ENCODE assay signal across 9 cellular contexts in genomic region chr11:5004429-5005274, GRCh38. TPM values are rescaled to one million over a fixed set of nuclear protein-coding genes. Genes with fewer than 3 reads are reported as not detected.
DNase-seq lines count a peak whose midpoint lies in the region; ATAC-seq, FAIRE-seq and TF ChIP-seq lines count a peak whose summit lies in the region.
"Had no signal": no experiment of that assay in that cellular context is flagged by ENCODE, and none has a peak within 500 bp of the region (broad histone marks: within the 10 kb centered on the region; RNA-seq: fewer than 3 reads in every experiment).

No MANE protein-coding gene starts in this region.

- no peaks in the 10 kb centered on the region for H3K4me1 ChIP-seq in pancreas

- H3K27me3 ChIP-seq in SU-DHL-6 (ENCODE audit: low read length), result no peaks in the 10 kb centered on the region
- H3K27me3 ChIP-seq in pancreas, result no peaks in the 10 kb centered on the region

- H3K9ac ChIP-seq in SU-DHL-6 (ENCODE audit: low read length), result no peak overlapping the region

- H3K9me3 ChIP-seq in SU-DHL-6 (ENCODE audit: insufficient read depth, low read length) (no peaks in the 10 kb centered on the region), pancreas (no peaks in the 10 kb centered on the region)

- TF ChIP-seq CTCF in SU-DHL-6 (IDR thresholded peaks at IDR 0.05; ENCODE audit: insufficient read depth, low read length, poor library complexity, severe bottlenecking), result peak; percentile 78
- TF ChIP-seq CTCF in fibroblast of the aortic adventitia (IDR thresholded peaks at IDR 0.05; ENCODE audit: insufficient read depth, low read length), result peak; percentile 53
- TF ChIP-seq CTCF in pancreas (IDR thresholded peaks at IDR 0.05), result peak; percentile 11 to 52 (median 46)

- no peak overlapping the region for H3K27ac Mint-ChIP-seq in stimulated activated naive CD8-positive, alpha-beta T cell treated with anti-CD3 and anti-CD28 coated beads, Interleukin-15, amount 100 ng/mL, for 72 hours

- H3K9me2 ChIP-seq in SU-DHL-6 (replicated peaks; ENCODE audit: insufficient read depth, low read length), result no peaks in the 10 kb centered on the region

- peak; percentile 24 for DNase-seq in stimulated activated naive CD8-positive, alpha-beta T cell treated with anti-CD3 and anti-CD28 coated beads, Interleukin-15, Interleukin-2, amounts not matched to agents 100 U/mL and 50 U/mL, for 24 hours
- DNase-seq in stimulated activated naive CD8-positive, alpha-beta T cell treated with anti-CD3 and anti-CD28 coated beads, Interleukin-15, amount 100 ng/mL, for 72 hours, result no peak
- DNase-seq in MV-4-11 (lab: John Stamatoyannopoulos, UW), result peak; percentile 46
- peak; percentile 56 for DNase-seq in fibroblast of the aortic adventitia (ENCODE audit: low read depth)
- DNase-seq in pancreas, result peak; percentile 16 to 72 (median 38)
- DNase-seq in GM19240 (ENCODE audit: insufficient read length, low spot score), result no peak

- no peaks in the 10 kb centered on the region for H4K20me1 ChIP-seq in SU-DHL-6 (ENCODE audit: low read depth, low read length)

- H3K36me3 ChIP-seq in SU-DHL-6 (ENCODE audit: low read length) (no peaks in the 10 kb centered on the region), pancreas (no peaks in the 10 kb centered on the region)

- no peaks in the 10 kb centered on the region for H3K9me3 Mint-ChIP-seq in stimulated activated naive CD8-positive, alpha-beta T cell treated with anti-CD3 and anti-CD28 coated beads, Interleukin-15, amount 100 ng/mL, for 72 hours

- H3K79me2 ChIP-seq in SU-DHL-6 (ENCODE audit: insufficient read depth, low read length), result no peaks in the 10 kb centered on the region

- peaks cover 22% of the 10 kb centered on the region for H3K27me3 Mint-ChIP-seq in stimulated activated naive CD8-positive, alpha-beta T cell treated with anti-CD3 and anti-CD28 coated beads, Interleukin-15, amount 100 ng/mL, for 72 hours

- no peaks in the 10 kb centered on the region for H3K4me1 Mint-ChIP-seq in stimulated activated naive CD8-positive, alpha-beta T cell treated with anti-CD3 and anti-CD28 coated beads, Interleukin-15, amount 100 ng/mL, for 72 hours

- H2AFZ ChIP-seq in SU-DHL-6 (ENCODE audit: low read depth, low read length, severe bottlenecking), result no peak overlapping the region

- no peaks in the 10 kb centered on the region for H3F3A ChIP-seq in SU-DHL-6 (ENCODE audit: insufficient read depth)

- FAIRE-seq in pancreas (lab: Jason Lieb, UNC), result peak; percentile 13

- no peak for ATAC-seq in stimulated activated naive CD8-positive, alpha-beta T cell treated with anti-CD3 and anti-CD28 coated beads, Interleukin-15, Interleukin-2, amounts not matched to agents 100 U/mL and 50 U/mL, for 24 hours
- no peak for ATAC-seq in stimulated activated naive CD8-positive, alpha-beta T cell treated with anti-CD3 and anti-CD28 coated beads, Interleukin-15, amount 100 ng/mL, for 72 hours
- peak; percentile 55 to 87 (median 80) for ATAC-seq in pancreas
- ATAC-seq in HG03469 (IDR thresholded peaks at IDR 0.05; ENCODE audit: unreplicated experiment), result no peak

- H3K4me2 ChIP-seq in SU-DHL-6 (ENCODE audit: low read depth, low read length, poor library complexity, severe bottlenecking), result no peak overlapping the region

- no peak overlapping the region for H3K4me3 ChIP-seq in SU-DHL-6 (ENCODE audit: insufficient read depth, low read length, poor library complexity, severe bottlenecking)
- no peak overlapping the region for H3K4me3 ChIP-seq in fibroblast of the aortic adventitia (ENCODE audit: low read depth, low read length)
- no peak overlapping the region for H3K4me3 ChIP-seq in pancreas

- 21 to 31% methylated on average over 6 of the region's 6 CpGs for WGBS in pancreas, 2 donors

- intact Hi-C loops in pancreas (cut with DNase I), result loop anchor here in 1 of 3 donors (5.0 kb wide), 2 partner anchors 367 to 812 kb away; partner anchors contain the start of gene OR51D1

- H3K27ac ChIP-seq in SU-DHL-6 (ENCODE audit: low read depth, low read length) (no peak overlapping the region), pancreas (no peak overlapping the region)

- H3K4me3 Mint-ChIP-seq in stimulated activated naive CD8-positive, alpha-beta T cell treated with anti-CD3 and anti-CD28 coated beads, Interleukin-15, amount 100 ng/mL, for 72 hours, result no peak overlapping the region

RNA-seq across cellular contexts. Expression of gene OR51L1, which starts 10.0 kb away (rescaled TPM):
- total RNA-seq in fibroblast of the aortic adventitia (ENCODE audit: low replicate concordance) (0.33 TPM in 1 of 2 replicates, not detected in the other), pancreas (not detected)
- not detected for polyA plus RNA-seq in pancreas

RNA-seq across cellular contexts. Expression of gene OR52J3, which starts 41.7 kb away (rescaled TPM):
- total RNA-seq in fibroblast of the aortic adventitia (ENCODE audit: low replicate concordance) (not detected in 2 replicates), pancreas (not detected)
- not detected for polyA plus RNA-seq in pancreas
- polyA plus RNA-seq: thymus had no signal

RNA-seq across cellular contexts. Expression of gene OR51A2, which starts 49.1 kb away (rescaled TPM):
- not detected in 2 replicates for total RNA-seq in fibroblast of the aortic adventitia (ENCODE audit: low replicate concordance)
- total RNA-seq in pancreas, result not detected
- not detected for polyA plus RNA-seq in pancreas
- polyA plus RNA-seq: thymus had no signal

RNA-seq across cellular contexts. Expression of gene OR52E2, which starts 54.8 kb away (rescaled TPM):
- total RNA-seq in fibroblast of the aortic adventitia (ENCODE audit: low replicate concordance) (not detected in 2 replicates), pancreas (not detected)
- not detected for polyA plus RNA-seq in pancreas
- polyA plus RNA-seq: thymus had no signal

RNA-seq across cellular contexts. Expression of gene OR51A4, which starts 57.2 kb away (rescaled TPM):
- total RNA-seq in fibroblast of the aortic adventitia (ENCODE audit: low replicate concordance) (not detected in 2 replicates), pancreas (not detected)
- not detected for polyA plus RNA-seq in pancreas

Comparison
In these comparisons a context has a peak if more than half of its experiments do, and no peak if none do; other contexts are left out.
1. DNase-seq: peak in stimulated activated naive CD8-positive, alpha-beta T cell treated with anti-CD3 and anti-CD28 coated beads, Interleukin-15, Interleukin-2, amounts not matched to agents 100 U/mL and 50 U/mL, for 24 hours (single experiment), MV-4-11 (single experiment), fibroblast of the aortic adventitia (single experiment) and pancreas (6 of 6); none in stimulated activated naive CD8-positive, alpha-beta T cell treated with anti-CD3 and anti-CD28 coated beads, Interleukin-15, amount 100 ng/mL, for 72 hours (0 of 2) and GM19240 (single experiment).
2. ATAC-seq: peak in pancreas (4 of 4); none in stimulated activated naive CD8-positive, alpha-beta T cell treated with anti-CD3 and anti-CD28 coated beads, Interleukin-15, Interleukin-2, amounts not matched to agents 100 U/mL and 50 U/mL, for 24 hours (single experiment), stimulated activated naive CD8-positive, alpha-beta T cell treated with anti-CD3 and anti-CD28 coated beads, Interleukin-15, amount 100 ng/mL, for 72 hours (single experiment) and HG03469 (single experiment).
3. Peak in every context shown above with its lines, with median percentiles within 50 percentile points of each other: CTCF ChIP-seq.